18 cellular contexts compared by ENCODE assay signal in genomic region chr7:71665716-71666115, GRCh38.
A peak's percentile ranks its signal among the peaks of the same experiment; 100 is the strongest.
DNase-seq lines count a peak whose midpoint lies in the region; ATAC-seq lines count a peak whose summit lies in the region.
"Had no signal": no experiment of that assay in that cellular context is flagged by ENCODE, and none has a peak within 500 bp of the region (broad histone marks: within the 10 kb centered on the region; RNA-seq: fewer than 3 reads in every experiment).

No MANE protein-coding gene starts in this region.

- no peak overlapping the region for H3K9ac ChIP-seq in mesendoderm (ENCODE audit: low read length)

- no peak overlapping the region for H2BK120ac ChIP-seq in mesendoderm (ENCODE audit: low read depth, low read length)

- no peak overlapping the region for H3K18ac ChIP-seq in mesendoderm (ENCODE audit: low read length)

- no peaks in the 10 kb centered on the region for H3K36me3 ChIP-seq in mesendoderm (ENCODE audit: control insufficient read depth, insufficient read depth, low read length)

- no peaks in the 10 kb centered on the region for H3K79me2 ChIP-seq in mesendoderm (ENCODE audit: control insufficient read depth, insufficient read depth, low read length)

- no peak overlapping the region for H3K4me3 ChIP-seq in mesendoderm (ENCODE audit: low read length)
- H3K4me3 ChIP-seq: A549, GM23338 had no signal

- peak; percentile 26 for DNase-seq in DMS 273 (lab: John Stamatoyannopoulos, UW; ENCODE audit: unreplicated experiment)
- no peak for DNase-seq in DMS 273 treated with DMSO at 0.1 percent for 48 hours (lab: John Stamatoyannopoulos, UW)
- peak; percentile 99 for DNase-seq in NCI-H82 treated with DMSO at 0.1 percent for 48 hours (lab: John Stamatoyannopoulos, UW; ENCODE audit: unreplicated experiment)
- DNase-seq in mesendoderm: peak; percentile 18
- no peak for DNase-seq in superior temporal gyrus (ENCODE audit: extremely low spot score)
- DNase-seq: AML-193; Caco-2; CD4-positive, alpha-beta T cell; GDM1; HCEC 1CT; KBM-7 had no signal

- H2AK5ac ChIP-seq in mesendoderm (ENCODE audit: low read length): no peak overlapping the region

- ATAC-seq in HG02678 (IDR thresholded peaks at IDR 0.05; ENCODE audit: unreplicated experiment) (no peak), HG03025 (IDR thresholded peaks at IDR 0.05; ENCODE audit: low FRiP score, unreplicated experiment) (no peak)
- ATAC-seq: A549, GM23338, HepG2 had no signal

- H3K27me3 ChIP-seq in mesendoderm (ENCODE audit: insufficient read depth, low read length, poor library complexity): no peaks in the 10 kb centered on the region

- no peak overlapping the region for H3K23ac ChIP-seq in mesendoderm (ENCODE audit: low read length)

- no peak overlapping the region for H2BK5ac ChIP-seq in mesendoderm (ENCODE audit: low read length)

- H3K79me1 ChIP-seq in mesendoderm (ENCODE audit: low read length): no peaks in the 10 kb centered on the region

- no peak overlapping the region for H3K4ac ChIP-seq in mesendoderm (ENCODE audit: low read depth, low read length)

- H3K56ac ChIP-seq in mesendoderm (ENCODE audit: low read length): no peak overlapping the region

- H2BK15ac ChIP-seq in mesendoderm (replicated peaks; ENCODE audit: low read depth): no peak overlapping the region

- no peak overlapping the region for H3K4me2 ChIP-seq in mesendoderm (ENCODE audit: low read length)
- H3K4me2 ChIP-seq: A549, GM23338 had no signal

- no peaks in the 10 kb centered on the region for H3K4me1 ChIP-seq in mesendoderm (ENCODE audit: control insufficient read depth, low read depth, low read length)
- H3K4me1 ChIP-seq: A549, Caco-2 had no signal

- no CpG with 5 or more reads among the region's 3 CpGs for WGBS in mesendoderm (ENCODE audit: extremely low coverage, insufficient coverage, low lambda C conversion rate)

- H4K8ac ChIP-seq in mesendoderm (ENCODE audit: low read depth, low read length): no peak overlapping the region

- no peak overlapping the region for H3K27ac ChIP-seq in mesendoderm (ENCODE audit: low read depth, low read length)
- H3K27ac ChIP-seq: 22Rv1, A549, C4-2B had no signal

- H4K5ac ChIP-seq in mesendoderm (ENCODE audit: low read length): no peak overlapping the region

Comparison
In these comparisons a context has a peak if more than half of its experiments do, and no peak if none do; other contexts are left out.
1. DNase-seq: peak in DMS 273 (single experiment), NCI-H82 treated with DMSO at 0.1 percent for 48 hours (single experiment) and mesendoderm (single experiment); none in DMS 273 treated with DMSO at 0.1 percent for 48 hours (single experiment) and superior temporal gyrus (single experiment).